ENCODE assay signal across 10 cellular contexts in genomic region chr9:121376214-121376830, GRCh38. TPM values are rescaled to one million over a fixed set of nuclear protein-coding genes. Genes with fewer than 3 reads are reported as not detected.
DNase-seq lines count a peak whose midpoint lies in the region; ATAC-seq and TF ChIP-seq lines count a peak whose summit lies in the region.
"Had no signal": no experiment of that assay in that cellular context is flagged by ENCODE, and none has a peak within 500 bp of the region (broad histone marks: within the 10 kb centered on the region; RNA-seq: fewer than 3 reads in every experiment).

No MANE protein-coding gene starts in this region.

- POLR2A ChIA-PET in activated CD4-positive, alpha-beta T cell treated with anti-CD3 and anti-CD28 coated beads for 36 hours (lab: Charles Lee): no interaction called here

- H3K36me3 Mint-ChIP-seq in activated CD4-positive, alpha-beta T cell treated with anti-CD3 and anti-CD28 coated beads for 36 hours (ENCODE audit: low read depth): peaks cover 4% of the 10 kb centered on the region

- no peaks in the 10 kb centered on the region for H3K4me1 Mint-ChIP-seq in activated CD4-positive, alpha-beta T cell treated with anti-CD3 and anti-CD28 coated beads for 36 hours

- peaks cover 8 to 22% (median 20%) of the 10 kb centered on the region in 4 donors for H3K4me1 ChIP-seq in liver (ENCODE audit: control insufficient read depth in 4 of 4, insufficient read depth in 4 of 4, low read length in 3 of 4)

- no peak for TF ChIP-seq POLR2A in GM18505 (IDR thresholded peaks at IDR 0.05; ENCODE audit: borderline replicate concordance, extremely low read depth, insufficient read depth, insufficient read length)

- CTCF ChIA-PET in activated CD4-positive, alpha-beta T cell treated with anti-CD3 and anti-CD28 coated beads for 36 hours (lab: Charles Lee): interaction anchor here (1.0 to 2.1 kb wide), 5 partner anchors 22 to 59 kb away, joined by 3 to 22 read pairs (median 8); no protein-coding TSS in a partner anchor

- H3K27me3 ChIP-seq in liver (ENCODE audit: control insufficient read depth in 4 of 4, insufficient read depth in 4 of 4, low read length in 3 of 4): no peaks in the 10 kb centered on the region

- H3K36me3 ChIP-seq in liver (ENCODE audit: control insufficient read depth in 4 of 4, insufficient read depth in 3 of 4, low read depth in 1 of 4, low read length in 3 of 4): no peaks in the 10 kb centered on the region

- 91% methylated on average over 4 of the region's 4 CpGs for WGBS in liver

- no peak overlapping the region for H3K27ac Mint-ChIP-seq in activated CD4-positive, alpha-beta T cell treated with anti-CD3 and anti-CD28 coated beads for 36 hours

- intact Hi-C loops in activated CD4-positive, alpha-beta T cell treated with anti-CD3 and anti-CD28 coated beads for 36 hours (cut with DNase I, micrococcal nuclease): loop anchor here (1.0 kb wide), 1 partner anchor 56 kb away; no protein-coding TSS in a partner anchor

- ATAC-seq in HG03095 (IDR thresholded peaks at IDR 0.05; ENCODE audit: unreplicated experiment): no peak
- ATAC-seq in activated CD4-positive, alpha-beta T cell treated with anti-CD3 and anti-CD28 coated beads for 36 hours: no peak
- ATAC-seq in GM18505 (IDR thresholded peaks at IDR 0.05; ENCODE audit: unreplicated experiment): no peak

- no peak overlapping the region for H3K27ac ChIP-seq in liver (ENCODE audit: low read depth in 1 of 2, low read length in 2 of 2)

- H3K9ac ChIP-seq in liver (ENCODE audit: low read depth in 1 of 2, low read length in 2 of 2): no peak overlapping the region

- TF ChIP-seq EP300 in Ishikawa (IDR thresholded peaks at IDR 0.05; ENCODE audit: borderline replicate concordance): no peak

- TF ChIP-seq RAD21 in Ishikawa (IDR thresholded peaks at IDR 0.05; ENCODE audit: low read depth) (peak; percentile 47; the same call in 1 of the 2 replicates), liver (IDR thresholded peaks at IDR 0.05) (peak; percentile 82 to 86)

- no peaks in the 10 kb centered on the region for H3K27me3 Mint-ChIP-seq in activated CD4-positive, alpha-beta T cell treated with anti-CD3 and anti-CD28 coated beads for 36 hours

- H3K4me3 ChIP-seq in AG10803 (ENCODE audit: low read length) (no peak overlapping the region), liver (ENCODE audit: low read depth in 1 of 3, low read length in 3 of 3) (no peak overlapping the region)

- H3K9me3 ChIP-seq in liver (ENCODE audit: control insufficient read depth in 4 of 4, low read length in 3 of 4): no peaks in the 10 kb centered on the region

- no peaks in the 10 kb centered on the region for H3K9me3 Mint-ChIP-seq in activated CD4-positive, alpha-beta T cell treated with anti-CD3 and anti-CD28 coated beads for 36 hours (ENCODE audit: low read depth)

- DNase-seq in AG10803 (ENCODE audit: low read depth) (no peak), astrocyte of the hippocampus (ENCODE audit: low read depth, low spot score) (peak; percentile 16), COLO668 (lab: John Stamatoyannopoulos, UW; ENCODE audit: unreplicated experiment) (no peak)
- DNase-seq in activated CD4-positive, alpha-beta T cell treated with anti-CD3 and anti-CD28 coated beads for 36 hours: no peak
- DNase-seq: activated effector memory CD4-positive, alpha-beta T cell treated with Interleukin-2 at 50 U/mL for 16 hours; stimulated activated CD4-positive, alpha-beta T cell treated with anti-CD3 and anti-CD28 coated beads, Interleukin-2, amount 100 ng/mL, for 24 hours had no signal

- no peak overlapping the region for H3K4me3 Mint-ChIP-seq in activated CD4-positive, alpha-beta T cell treated with anti-CD3 and anti-CD28 coated beads for 36 hours

- peak; percentile 61 for TF ChIP-seq CTCF in AG10803 (conservative IDR thresholded peaks at IDR 0.05; ENCODE audit: low read length)
- TF ChIP-seq CTCF in liver (IDR thresholded peaks at IDR 0.05; ENCODE audit: low read depth, low read length, missing input control): peak; percentile 32

TF ChIP-seq in Ishikawa, 13 proteins besides CTCF, POLR2A, EP300 and RAD21:
- TF ChIP-seq TAF1 (IDR thresholded peaks at IDR 0.05; ENCODE audit: low read depth): no peak
- TF ChIP-seq MAX (IDR thresholded peaks at IDR 0.05): no peak
- no peak for TF ChIP-seq TEAD4 (IDR thresholded peaks at IDR 0.05)
- TF ChIP-seq TCF12 (IDR thresholded peaks at IDR 0.05; ENCODE audit: low read depth): no peak
- TF ChIP-seq YY1 (IDR thresholded peaks at IDR 0.05; ENCODE audit: low read depth): no peak

TF ChIP-seq in liver, 16 proteins besides CTCF, POLR2A, EP300 and RAD21:
- TF ChIP-seq HNF4A (conservative IDR thresholded peaks at IDR 0.05) (no peak), SP1 (IDR thresholded peaks at IDR 0.05) (no peak), FOXA1 (IDR thresholded peaks at IDR 0.05) (no peak), GABPA (IDR thresholded peaks at IDR 0.05 in 1 of 2, conservative IDR thresholded peaks at IDR 0.05 in 1 of 2) (no peak), MAX (IDR thresholded peaks at IDR 0.05) (no peak), HNF4G (IDR thresholded peaks at IDR 0.05) (no peak), TAF1 (conservative IDR thresholded peaks at IDR 0.05) (no peak), ZBTB33 (IDR thresholded peaks at IDR 0.05) (no peak), JUND (IDR thresholded peaks at IDR 0.05) (no peak), FOXA2 (IDR thresholded peaks at IDR 0.05) (no peak), NR2F2 (IDR thresholded peaks at IDR 0.05) (no peak), ATF3 (IDR thresholded peaks at IDR 0.05) (no peak), YY1 (IDR thresholded peaks at IDR 0.05) (no peak), RXRA (IDR thresholded peaks at IDR 0.05) (no peak)
TF ChIP-seq in liver: peak in this region for 0.

RNA-seq across cellular contexts. Expression of gene STOM, which starts 6.3 kb away (rescaled TPM):
- total RNA-seq in liver: 100 to 1,000 TPM; 318 to 398 TPM
- 100 to 1,000 TPM; 150 to 212 TPM for polyA plus RNA-seq in liver
- total RNA-seq in activated CD4-positive, alpha-beta T cell treated with anti-CD3 and anti-CD28 coated beads for 36 hours: 10 to 100 TPM; 34.7 to 44.5 TPM

Comparison
In these comparisons a context has a peak if more than half of its experiments do, and no peak if none do; other contexts are left out.
1. RNA of gene STOM, which starts 6.3 kb away (total RNA-seq): 318 to 398 TPM in liver; 34.7 to 44.5 TPM in activated CD4-positive, alpha-beta T cell treated with anti-CD3 and anti-CD28 coated beads for 36 hours; every median in the first group is over 4 times any median in the second.